Comparison of ENCODE assay signal across 14 cellular contexts in genomic region chr9:76610009-76610352, GRCh38.
A peak's percentile ranks its signal among the peaks of the same experiment; 100 is the strongest.
DNase-seq lines count a peak whose midpoint lies in the region; ATAC-seq and TF ChIP-seq lines count a peak whose summit lies in the region.
"Had no signal": no experiment of that assay in that cellular context is flagged by ENCODE, and none has a peak within 500 bp of the region (broad histone marks: within the 10 kb centered on the region; RNA-seq: fewer than 3 reads in every experiment).

No MANE protein-coding gene starts in this region.

- DNase-seq in body of pancreas (peak; percentile 54 to 81 (median 68)), iris pigment epithelial cell (ENCODE audit: low read depth) (peak; percentile 77), superior temporal gyrus (ENCODE audit: extremely low spot score) (peak; percentile 24), DMS153 treated with DMSO at 0.1 percent for 48 hours (lab: John Stamatoyannopoulos, UW; ENCODE audit: unreplicated experiment) (no peak), H4 (ENCODE audit: low spot score) (no peak)
- no peak for DNase-seq in activated naive CD4-positive, alpha-beta T cell treated with anti-CD3 and anti-CD28 coated beads, Interleukin-2, amount 50 U/mL, for 16 hours
- DNase-seq: activated effector memory CD4-positive, alpha-beta T cell treated with Interleukin-2 at 50 U/mL for 16 hours; effector CD8-positive, alpha-beta T cell; kidney glomerular epithelial cell; NCI-H1417 had no signal

- no peak overlapping the region for H3K4me3 ChIP-seq in HEK293 (ENCODE audit: low read depth, low read length)
- no peak overlapping the region for H3K4me3 ChIP-seq in body of pancreas

- H3K9me3 ChIP-seq in HEK293 (ENCODE audit: control insufficient read depth, insufficient read depth, low read depth, low read length) (no peaks in the 10 kb centered on the region), body of pancreas (no peaks in the 10 kb centered on the region)

- no peaks in the 10 kb centered on the region for H3K36me3 ChIP-seq in HEK293 (ENCODE audit: control insufficient read depth in 2 of 2, insufficient read depth in 1 of 2, low read length in 2 of 2)
- no peaks in the 10 kb centered on the region for H3K36me3 ChIP-seq in body of pancreas (replicated peaks in 1 of 2; ENCODE audit: insufficient read depth in 1 of 2, low read depth in 2 of 2)

- CTCF ChIA-PET in HEK293 (lab: Yijun Ruan, JAX): interaction anchor here (1.2 kb wide), 1 partner anchor 49 kb away, joined by 4 read pairs; no protein-coding TSS in a partner anchor

- H3K4me1 ChIP-seq in HEK293 (ENCODE audit: control insufficient read depth, insufficient read depth, low read length) (no peaks in the 10 kb centered on the region), body of pancreas (peaks cover 12% of the 10 kb centered on the region)

- POLR2A ChIA-PET in HEK293 (lab: Yijun Ruan, JAX): no interaction called here

- H3K27ac ChIP-seq in HEK293 (ENCODE audit: extremely low read depth, low read depth, low read length): no peak overlapping the region
- no peak overlapping the region for H3K27ac ChIP-seq in body of pancreas

- H3K27me3 ChIP-seq in body of pancreas: no peaks in the 10 kb centered on the region

- WGBS in body of pancreas, 2 donors: 39 to 63% methylated on average over 5 of the region's 5 CpGs

- peak; percentile 90 for ATAC-seq in body of pancreas
- ATAC-seq in HG03175 (IDR thresholded peaks at IDR 0.05; ENCODE audit: unreplicated experiment): no peak
- ATAC-seq: activated CD4-positive, CD25-positive, alpha-beta regulatory T cell treated with anti-CD3 and anti-CD28 coated beads, Interleukin-2, amount 50 U/mL, for 24 hours; Panc1 had no signal

- intact Hi-C loops in body of pancreas (cut with DNase I): no loop called here

- TF ChIP-seq POLR2A in body of pancreas (IDR thresholded peaks at IDR 0.05): no peak

- TF ChIP-seq CTCF in HEK293 (tag by site-specific recombination; IDR thresholded peaks at IDR 0.05) (no peak), body of pancreas (IDR thresholded peaks at IDR 0.05) (no peak)

TF ChIP-seq in HEK293, 187 proteins besides CTCF, POLR2A, EP300 and RAD21:
- TF ChIP-seq ZNF184 (tag by site-specific recombination; IDR thresholded peaks at IDR 0.05) (no peak), MZF1 (tag by site-specific recombination; IDR thresholded peaks at IDR 0.05; ENCODE audit: borderline replicate concordance) (no peak), MYNN (tag by site-specific recombination; IDR thresholded peaks at IDR 0.05; ENCODE audit: borderline replicate concordance) (peak; percentile 16; the same call in 1 of the 2 replicates), ZNF747 (tag by site-specific recombination; IDR thresholded peaks at IDR 0.05) (no peak), ZNF707 (tag by site-specific recombination; IDR thresholded peaks at IDR 0.05) (no peak), REST (tag by site-specific recombination; IDR thresholded peaks at IDR 0.05) (no peak), ZNF214 (tag by site-specific recombination; IDR thresholded peaks at IDR 0.05; ENCODE audit: borderline replicate concordance) (no peak), ZNF24 (tag by site-specific recombination; IDR thresholded peaks at IDR 0.05) (no peak)

Comparison
In these comparisons a context has a peak if more than half of its experiments do, and no peak if none do; other contexts are left out.
1. DNase-seq: peak in body of pancreas (4 of 4), iris pigment epithelial cell (single experiment) and superior temporal gyrus (single experiment); none in DMS153 treated with DMSO at 0.1 percent for 48 hours (single experiment), H4 (single experiment) and activated naive CD4-positive, alpha-beta T cell treated with anti-CD3 and anti-CD28 coated beads, Interleukin-2, amount 50 U/mL, for 16 hours (single experiment).